In the genomic region with DNA sequence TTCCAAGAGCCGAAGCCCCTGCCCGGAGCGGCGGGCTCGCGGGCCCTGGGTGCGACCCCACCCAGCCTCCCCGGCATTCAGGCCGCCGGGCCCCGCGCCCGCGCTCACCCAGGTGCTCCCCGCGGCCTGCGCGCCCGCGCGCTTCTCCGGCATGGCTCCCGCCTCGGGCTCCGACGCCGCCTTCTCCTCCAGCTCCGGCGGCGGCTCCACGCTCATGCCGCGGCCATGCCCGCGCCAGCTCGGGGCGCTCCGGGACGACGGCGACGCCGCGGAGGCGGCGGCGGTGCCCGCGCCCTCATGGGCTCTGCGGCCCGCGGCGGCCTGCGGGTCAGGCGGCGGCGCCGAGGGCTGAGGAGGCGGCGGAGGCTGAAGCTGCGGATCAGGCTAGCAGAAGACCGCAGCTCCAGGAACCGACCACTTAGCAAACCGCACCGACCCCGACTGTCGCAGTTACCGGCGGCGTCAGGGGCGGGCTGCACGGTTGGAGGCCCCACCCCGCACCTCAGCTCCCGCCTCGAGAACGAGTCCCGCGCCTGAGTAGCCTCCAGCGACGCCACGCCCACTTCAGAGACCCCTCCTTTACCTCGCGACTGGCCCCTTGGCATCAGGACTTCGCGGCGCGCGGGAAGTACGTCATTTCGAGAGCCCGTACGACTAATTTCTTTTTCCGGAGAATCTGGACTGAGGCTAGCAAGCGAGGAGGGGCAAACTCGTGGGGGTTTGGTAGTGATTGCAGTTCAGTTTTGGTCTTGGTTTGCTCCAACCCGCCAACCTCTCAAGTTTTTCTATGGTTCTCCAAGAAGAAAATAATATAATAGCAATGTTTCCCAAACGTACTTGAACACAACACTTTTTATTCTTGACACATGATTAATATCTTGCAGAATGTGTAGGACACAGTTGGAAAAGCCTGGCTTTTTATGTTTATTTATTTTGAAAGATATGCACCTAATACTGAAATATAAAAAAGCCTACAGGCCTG, we compare ENCODE assay signal across 8 cellular contexts. TPM values are rescaled to one million over a fixed set of nuclear protein-coding genes. Genes with fewer than 3 reads are reported as not detected.
DNase-seq lines count a peak whose midpoint lies in the region; ATAC-seq and TF ChIP-seq lines count a peak whose summit lies in the region.
"Not testable (repeated sequence)": the region's sequence is repeated elsewhere in the genome, so short reads cannot be mapped to it uniquely, and the experiment has no call there.

No MANE protein-coding gene starts in this region.

- peak; percentile 91 for ATAC-seq in foreskin keratinocyte

- H3K9me3 ChIP-seq in HAP-1; MG63; neural progenitor cell (ENCODE audit: low read depth); stomach: not testable (repeated sequence)

- peak overlapping the region; percentile 42 for H3K27ac Mint-ChIP-seq in neural progenitor cell

- DNase-seq in ELR (ENCODE audit: low read depth) (peak; percentile 78), HAP-1 (ENCODE audit: low spot score in 2 of 2) (peak; percentile 67 to 82), MG63 (peak; percentile 77), SIG-M5 treated with dmso at 0.1 percent for 504 hours (lab: John Stamatoyannopoulos, UW; ENCODE audit: unreplicated experiment) (peak; percentile 67), foreskin keratinocyte (peak in 1 of 2 donors; percentile 46), neural progenitor cell (ENCODE audit: low spot score) (peak; percentile 79), stomach (peak; percentile 74)
- peak; percentile 46 for DNase-seq in activated gamma-delta T cell treated with anti-CD3 and anti-CD28 coated beads, Interleukin-2, amount 50 U/mL, for 16 hours (ENCODE audit: low read depth)

- H3K27me3 ChIP-seq in HAP-1 (ENCODE audit: low read depth); MG63; foreskin keratinocyte; neural progenitor cell; stomach: not testable (repeated sequence)

- H3K4me1 ChIP-seq in HAP-1, foreskin keratinocyte, neural progenitor cell, stomach: not testable (repeated sequence)

- 0 to 1% (median 0%) methylated on average over 22 to 82 of the region's 97 CpGs for WGBS in stomach, 5 donors

- peak overlapping the region; percentile 86 for H3K4me2 ChIP-seq in neural progenitor cell

- peak overlapping the region; percentile 77 for H3K27ac ChIP-seq in foreskin keratinocyte
- H3K27ac ChIP-seq in neural progenitor cell: not testable (repeated sequence)
- peak overlapping the region; percentile 83 to 95 (median 89) for H3K27ac ChIP-seq in stomach

- H3K9ac ChIP-seq in neural progenitor cell: not testable (repeated sequence)

- H4K20me1 ChIP-seq in neural progenitor cell (ENCODE audit: low read depth): peaks cover 11% of the 10 kb centered on the region

- H3K4me3 Mint-ChIP-seq in neural progenitor cell: peak overlapping the region; percentile 92

- not testable (repeated sequence) for H3F3A ChIP-seq in neural progenitor cell (ENCODE audit: low read depth)

- peaks cover 44% of the 10 kb centered on the region for H3K79me2 ChIP-seq in neural progenitor cell (ENCODE audit: low read depth)

- TF ChIP-seq CTCF in foreskin keratinocyte (conservative IDR thresholded peaks at IDR 0.05); neural progenitor cell (IDR thresholded peaks at IDR 0.05); stomach (IDR thresholded peaks at IDR 0.05): not testable (repeated sequence)

- TF ChIP-seq EP300 in stomach (IDR thresholded peaks at IDR 0.05): not testable (repeated sequence)

- H3K27me3 Mint-ChIP-seq in neural progenitor cell (ENCODE audit: insufficient read depth, low read depth): not testable (repeated sequence)

- intact Hi-C loops in stomach (cut with DNase I; ENCODE audit: low total_unique reads): not testable (repeated sequence)

- peak overlapping the region; percentile 74 for H2AFZ ChIP-seq in neural progenitor cell (replicated peaks)

- not testable (repeated sequence) for H3K36me3 ChIP-seq in HAP-1 (replicated peaks); MG63; neural progenitor cell; stomach

- H3K9me3 Mint-ChIP-seq in neural progenitor cell: not testable (repeated sequence)

- in situ Hi-C loops in HAP-1 (cut with MboI; ENCODE audit: low sequenced_read_pairs): not testable (repeated sequence)

- not testable (repeated sequence) for H3K4me1 Mint-ChIP-seq in neural progenitor cell

- peak overlapping the region; percentile 54 for H3K4me3 ChIP-seq in HAP-1
- peak overlapping the region; percentile 65 for H3K4me3 ChIP-seq in MG63
- peak overlapping the region; percentile 59 for H3K4me3 ChIP-seq in neural progenitor cell
- peak overlapping the region; percentile 56 to 63 (median 60) for H3K4me3 ChIP-seq in stomach

- TF ChIP-seq POLR2A in stomach (IDR thresholded peaks at IDR 0.05): peak in 1 of 4 donors; percentile 10

- not testable (repeated sequence) for H3K36me3 Mint-ChIP-seq in neural progenitor cell

RNA-seq across cellular contexts. Expression of a gene that starts 25.5 kb away (rescaled TPM):
- 1.9 and 4.0 TPM in 2 replicates for total RNA-seq in MG63 (2014; rRNA removed; shearing (Covaris generic); ENCODE audit: low replicate concordance)
- 29.7 and 39.8 TPM in 2 replicates for total RNA-seq in foreskin keratinocyte
- 29.3 and 43.6 TPM in 2 replicates for polyA plus RNA-seq in foreskin keratinocyte
- 40.4 and 52.2 TPM in 2 replicates for total RNA-seq in neural progenitor cell (ENCODE audit: low replicate concordance)
- total RNA-seq in stomach: 10 to 100 TPM in 1 of 5 donors, 1 to 10 TPM in 1, under 1 TPM in 1, not detected in 2; 0.43 to 11.0 (median 7.7) TPM
- 1 to 10 TPM in 2 of 3 donors, under 1 TPM in 1; 0.61 to 6.6 (median 6.0) TPM for polyA plus RNA-seq in stomach
